ENCODE assay signal across 1 cellular context in genomic region chr15:60477164-60477563, GRCh38.
TF ChIP-seq lines count a peak whose summit lies in the region.

No MANE protein-coding gene starts in this region.

TF ChIP-seq in GM23338, 12 proteins besides CTCF, POLR2A, EP300 and RAD21:
- TF ChIP-seq ZNF462 (CRISPR knock-in tag; IDR thresholded peaks at IDR 0.05) (no peak), EZH2 (IDR thresholded peaks at IDR 0.05; ENCODE audit: low read depth, unreplicated experiment) (no peak), ETS1 (IDR thresholded peaks at IDR 0.05) (no peak), ZNF114 (CRISPR knock-in tag; IDR thresholded peaks at IDR 0.05) (no peak), REST (IDR thresholded peaks at IDR 0.05; ENCODE audit: unreplicated experiment) (no peak), ZNF331 (CRISPR knock-in tag; IDR thresholded peaks at IDR 0.05; ENCODE audit: low read depth) (no peak), STAT1 (IDR thresholded peaks at IDR 0.05; ENCODE audit: unreplicated experiment) (no peak), POLR2AphosphoS5 (IDR thresholded peaks at IDR 0.05; ENCODE audit: low read depth) (no peak), EZH2phosphoT487 (IDR thresholded peaks at IDR 0.05; ENCODE audit: unreplicated experiment) (no peak), NANOG (IDR thresholded peaks at IDR 0.05; ENCODE audit: borderline replicate concordance) (no peak), JUNB (IDR thresholded peaks at IDR 0.05; ENCODE audit: unreplicated experiment) (no peak), CREB1 (CRISPR knock-in tag; IDR thresholded peaks at IDR 0.05; ENCODE audit: low read depth) (no peak)
